ENCODE assay signal across 8 cellular contexts in genomic region chr17:21663166-21663565, GRCh38. TPM values are rescaled to one million over a fixed set of nuclear protein-coding genes. Genes with fewer than 3 reads are reported as not detected.
"Had no signal": no experiment of that assay in that cellular context is flagged by ENCODE, and none has a peak within 500 bp of the region (broad histone marks: within the 10 kb centered on the region; RNA-seq: fewer than 3 reads in every experiment).

No MANE protein-coding gene starts in this region.

RNA-seq across cellular contexts. Expression of gene KCNJ18, which starts 29.2 kb away (rescaled TPM):
- total RNA-seq: LHCN-M2, MCF 10A, OCI-LY7, PC-9, Right ventricle myocardium inferior, RPMI7951, SJCRH30, SK-MEL-5 had no signal
